In the genomic region with DNA sequence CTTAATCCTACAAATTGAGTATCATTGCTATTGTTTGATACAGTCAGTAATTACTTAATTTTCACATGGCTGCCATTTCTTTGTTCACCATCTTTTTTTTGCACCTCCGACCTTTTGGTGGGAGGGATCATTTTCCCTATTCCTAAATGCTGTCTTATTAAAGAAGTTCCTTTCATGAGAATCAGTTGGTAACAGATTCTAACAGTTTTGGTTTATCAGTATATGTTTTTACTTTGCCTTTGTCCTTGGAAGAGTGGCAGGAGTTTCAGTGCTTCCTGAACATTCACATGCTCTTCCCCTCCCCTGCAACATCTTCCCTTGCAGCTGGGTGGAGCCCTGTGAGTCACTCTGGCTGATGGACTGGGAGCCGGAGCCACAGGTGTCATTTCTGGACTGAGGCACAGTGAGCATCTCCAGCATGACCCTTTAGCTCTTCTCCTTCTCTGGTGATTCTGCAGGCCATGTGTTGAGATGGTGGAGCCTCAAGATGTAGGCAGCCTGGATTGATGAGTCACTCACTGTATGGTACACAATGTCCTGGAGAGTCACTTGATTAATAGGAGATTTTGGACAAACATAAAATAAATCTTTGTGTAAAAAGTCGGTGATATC, we compare ENCODE assay signal across 1 cellular context.
TF ChIP-seq lines count a peak whose summit lies in the region.

No MANE protein-coding gene starts in this region.

TF ChIP-seq in HepG2, 621 proteins besides CTCF, POLR2A, EP300 and RAD21 (continued from another document):
- no peak for TF ChIP-seq ARID5B (CRISPR knock-in tag; IDR thresholded peaks at IDR 0.05)
- TF ChIP-seq STAG1 (CRISPR knock-in tag; IDR thresholded peaks at IDR 0.05): peak; percentile 52
- peak; percentile 48; the same call in 1 of the 2 replicates for TF ChIP-seq FOSL2 (CRISPR knock-in tag; IDR thresholded peaks at IDR 0.05)
- no peak for TF ChIP-seq ZNF101 (CRISPR knock-in tag; IDR thresholded peaks at IDR 0.05; ENCODE audit: borderline replicate concordance, low read depth)
- TF ChIP-seq ZBTB3 (CRISPR knock-in tag; IDR thresholded peaks at IDR 0.05; ENCODE audit: borderline replicate concordance, low read depth): no peak
- TF ChIP-seq, protein P1, sequence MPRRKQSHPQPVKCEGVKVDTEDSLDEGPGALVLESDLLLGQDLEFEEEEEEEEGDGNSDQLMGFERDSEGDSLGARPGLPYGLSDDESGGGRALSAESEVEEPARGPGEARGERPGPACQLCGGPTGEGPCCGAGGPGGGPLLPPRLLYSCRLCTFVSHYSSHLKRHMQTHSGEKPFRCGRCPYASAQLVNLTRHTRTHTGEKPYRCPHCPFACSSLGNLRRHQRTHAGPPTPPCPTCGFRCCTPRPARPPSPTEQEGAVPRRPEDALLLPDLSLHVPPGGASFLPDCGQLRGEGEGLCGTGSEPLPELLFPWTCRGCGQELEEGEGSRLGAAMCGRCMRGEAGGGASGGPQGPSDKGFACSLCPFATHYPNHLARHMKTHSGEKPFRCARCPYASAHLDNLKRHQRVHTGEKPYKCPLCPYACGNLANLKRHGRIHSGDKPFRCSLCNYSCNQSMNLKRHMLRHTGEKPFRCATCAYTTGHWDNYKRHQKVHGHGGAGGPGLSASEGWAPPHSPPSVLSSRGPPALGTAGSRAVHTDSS (CRISPR knock-in tag; conservative IDR thresholded peaks at IDR 0.05): no peak
